2 cellular contexts compared by ENCODE assay signal in genomic region chr19:48295458-48295857, GRCh38.
TF ChIP-seq lines count a peak whose summit lies in the region.

No MANE protein-coding gene starts in this region.

TF ChIP-seq in HepG2, 621 proteins besides CTCF, POLR2A, EP300 and RAD21 (continues in another document):
- TF ChIP-seq GATAD2A (CRISPR knock-in tag; IDR thresholded peaks at IDR 0.05) (peak; percentile 36; the same call in 1 of the 2 replicates), IKZF5 (CRISPR knock-in tag; IDR thresholded peaks at IDR 0.05) (peak; percentile 37; the same call in 1 of the 2 replicates), ZBTB42 (CRISPR knock-in tag; IDR thresholded peaks at IDR 0.05) (no peak), NCOA2 (CRISPR knock-in tag; IDR thresholded peaks at IDR 0.05) (peak; percentile 44; the same call in 1 of the 2 replicates), ZNF687 (CRISPR knock-in tag; IDR thresholded peaks at IDR 0.05) (peak; percentile 44), HNRNPL (IDR thresholded peaks at IDR 0.05; ENCODE audit: low read depth, low read length) (peak; percentile 69; the same call in 1 of the 2 replicates), UBTF (CRISPR knock-in tag; IDR thresholded peaks at IDR 0.05) (0 out of 2 replicates have a peak, but pooled peaks have one; percentile 36), HIC2 (CRISPR knock-in tag; IDR thresholded peaks at IDR 0.05; ENCODE audit: low read depth) (peak; percentile 43; the same call in 1 of the 2 replicates), TRIM22 (IDR thresholded peaks at IDR 0.05) (no peak), FOXO1 (CRISPR knock-in tag; IDR thresholded peaks at IDR 0.05) (no peak), TBX2 (CRISPR knock-in tag; IDR thresholded peaks at IDR 0.05; ENCODE audit: borderline replicate concordance) (peak; percentile 88), BHLHE40 (IDR thresholded peaks at IDR 0.05; ENCODE audit: low read length) (peak; percentile 50; the same call in 1 of the 2 replicates)

TF ChIP-seq in IMR-90, 13 proteins besides CTCF, POLR2A, EP300 and RAD21:
- TF ChIP-seq RCOR1 (IDR thresholded peaks at IDR 0.05; ENCODE audit: insufficient replicate concordance, low read length) (no peak), MAZ (IDR thresholded peaks at IDR 0.05; ENCODE audit: borderline replicate concordance, low read depth, low read length) (no peak), SMC3 (IDR thresholded peaks at IDR 0.05; ENCODE audit: low read depth, low read length) (no peak), MAFK (IDR thresholded peaks at IDR 0.05; ENCODE audit: low read depth, low read length) (no peak), NFE2L2 (IDR thresholded peaks at IDR 0.05; ENCODE audit: low read depth, low read length) (no peak), FOS (IDR thresholded peaks at IDR 0.05; ENCODE audit: low read depth, low read length) (no peak), RFX5 (IDR thresholded peaks at IDR 0.05; ENCODE audit: low read depth, low read length) (no peak), ELK1 (IDR thresholded peaks at IDR 0.05; ENCODE audit: borderline replicate concordance, low read depth, low read length) (no peak), USF2 (IDR thresholded peaks at IDR 0.05; ENCODE audit: low read depth, low read length) (no peak), CHD1 (IDR thresholded peaks at IDR 0.05; ENCODE audit: low read depth, low read length) (no peak), MXI1 (IDR thresholded peaks at IDR 0.05; ENCODE audit: borderline replicate concordance, low read depth, low read length) (no peak), CEBPB (IDR thresholded peaks at IDR 0.05; ENCODE audit: low read depth, low read length) (no peak), BHLHE40 (IDR thresholded peaks at IDR 0.05; ENCODE audit: low read depth, low read length) (no peak)
